Comparison of ENCODE assay signal across 1 cellular context in genomic region chr1:24927473-24927872, GRCh38.
TF ChIP-seq lines count a peak whose summit lies in the region.

No MANE protein-coding gene starts in this region.

TF ChIP-seq in GM23338, 12 proteins besides CTCF, POLR2A, EP300 and RAD21 (continued from another document):
- TF ChIP-seq REST (IDR thresholded peaks at IDR 0.05; ENCODE audit: unreplicated experiment): no peak
- TF ChIP-seq, protein P1, sequence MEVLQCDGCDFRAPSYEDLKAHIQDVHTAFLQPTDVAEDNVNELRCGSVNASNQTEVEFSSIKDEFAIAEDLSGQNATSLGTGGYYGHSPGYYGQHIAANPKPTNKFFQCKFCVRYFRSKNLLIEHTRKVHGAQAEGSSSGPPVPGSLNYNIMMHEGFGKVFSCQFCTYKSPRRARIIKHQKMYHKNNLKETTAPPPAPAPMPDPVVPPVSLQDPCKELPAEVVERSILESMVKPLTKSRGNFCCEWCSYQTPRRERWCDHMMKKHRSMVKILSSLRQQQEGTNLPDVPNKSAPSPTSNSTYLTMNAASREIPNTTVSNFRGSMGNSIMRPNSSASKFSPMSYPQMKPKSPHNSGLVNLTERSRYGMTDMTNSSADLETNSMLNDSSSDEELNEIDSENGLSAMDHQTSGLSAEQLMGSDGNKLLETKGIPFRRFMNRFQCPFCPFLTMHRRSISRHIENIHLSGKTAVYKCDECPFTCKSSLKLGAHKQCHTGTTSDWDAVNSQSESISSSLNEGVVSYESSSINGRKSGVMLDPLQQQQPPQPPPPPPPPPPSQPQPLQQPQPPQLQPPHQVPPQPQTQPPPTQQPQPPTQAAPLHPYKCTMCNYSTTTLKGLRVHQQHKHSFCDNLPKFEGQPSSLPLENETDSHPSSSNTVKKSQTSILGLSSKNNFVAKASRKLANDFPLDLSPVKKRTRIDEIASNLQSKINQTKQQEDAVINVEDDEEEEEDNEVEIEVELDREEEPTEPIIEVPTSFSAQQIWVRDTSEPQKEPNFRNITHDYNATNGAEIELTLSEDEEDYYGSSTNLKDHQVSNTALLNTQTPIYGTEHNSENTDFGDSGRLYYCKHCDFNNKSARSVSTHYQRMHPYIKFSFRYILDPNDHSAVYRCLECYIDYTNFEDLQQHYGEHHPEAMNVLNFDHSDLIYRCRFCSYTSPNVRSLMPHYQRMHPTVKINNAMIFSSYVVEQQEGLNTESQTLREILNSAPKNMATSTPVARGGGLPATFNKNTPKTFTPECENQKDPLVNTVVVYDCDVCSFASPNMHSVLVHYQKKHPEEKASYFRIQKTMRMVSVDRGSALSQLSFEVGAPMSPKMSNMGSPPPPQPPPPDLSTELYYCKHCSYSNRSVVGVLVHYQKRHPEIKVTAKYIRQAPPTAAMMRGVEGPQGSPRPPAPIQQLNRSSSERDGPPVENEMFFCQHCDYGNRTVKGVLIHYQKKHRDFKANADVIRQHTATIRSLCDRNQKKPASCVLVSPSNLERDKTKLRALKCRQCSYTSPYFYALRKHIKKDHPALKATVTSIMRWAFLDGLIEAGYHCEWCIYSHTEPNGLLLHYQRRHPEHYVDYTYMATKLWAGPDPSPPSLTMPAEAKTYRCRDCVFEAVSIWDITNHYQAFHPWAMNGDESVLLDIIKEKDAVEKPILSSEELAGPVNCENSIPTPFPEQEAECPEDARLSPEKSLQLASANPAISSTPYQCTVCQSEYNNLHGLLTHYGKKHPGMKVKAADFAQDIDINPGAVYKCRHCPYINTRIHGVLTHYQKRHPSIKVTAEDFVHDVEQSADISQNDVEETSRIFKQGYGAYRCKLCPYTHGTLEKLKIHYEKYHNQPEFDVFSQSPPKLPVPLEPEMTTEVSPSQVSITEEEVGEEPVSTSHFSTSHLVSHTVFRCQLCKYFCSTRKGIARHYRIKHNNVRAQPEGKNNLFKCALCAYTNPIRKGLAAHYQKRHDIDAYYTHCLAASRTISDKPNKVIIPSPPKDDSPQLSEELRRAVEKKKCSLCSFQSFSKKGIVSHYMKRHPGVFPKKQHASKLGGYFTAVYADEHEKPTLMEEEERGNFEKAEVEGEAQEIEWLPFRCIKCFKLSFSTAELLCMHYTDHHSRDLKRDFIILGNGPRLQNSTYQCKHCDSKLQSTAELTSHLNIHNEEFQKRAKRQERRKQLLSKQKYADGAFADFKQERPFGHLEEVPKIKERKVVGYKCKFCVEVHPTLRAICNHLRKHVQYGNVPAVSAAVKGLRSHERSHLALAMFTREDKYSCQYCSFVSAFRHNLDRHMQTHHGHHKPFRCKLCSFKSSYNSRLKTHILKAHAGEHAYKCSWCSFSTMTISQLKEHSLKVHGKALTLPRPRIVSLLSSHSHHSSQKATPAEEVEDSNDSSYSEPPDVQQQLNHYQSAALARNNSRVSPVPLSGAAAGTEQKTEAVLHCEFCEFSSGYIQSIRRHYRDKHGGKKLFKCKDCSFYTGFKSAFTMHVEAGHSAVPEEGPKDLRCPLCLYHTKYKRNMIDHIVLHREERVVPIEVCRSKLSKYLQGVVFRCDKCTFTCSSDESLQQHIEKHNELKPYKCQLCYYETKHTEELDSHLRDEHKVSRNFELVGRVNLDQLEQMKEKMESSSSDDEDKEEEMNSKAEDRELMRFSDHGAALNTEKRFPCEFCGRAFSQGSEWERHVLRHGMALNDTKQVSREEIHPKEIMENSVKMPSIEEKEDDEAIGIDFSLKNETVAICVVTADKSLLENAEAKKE (CRISPR knock-in tag; IDR thresholded peaks at IDR 0.05): no peak
- TF ChIP-seq ETS1 (IDR thresholded peaks at IDR 0.05): no peak
- no peak for TF ChIP-seq ZNF331 (CRISPR knock-in tag; IDR thresholded peaks at IDR 0.05; ENCODE audit: low read depth)
- TF ChIP-seq EZH2phosphoT487 (IDR thresholded peaks at IDR 0.05; ENCODE audit: unreplicated experiment): no peak
- no peak for TF ChIP-seq CREB1 (CRISPR knock-in tag; IDR thresholded peaks at IDR 0.05; ENCODE audit: low read depth)
- no peak for TF ChIP-seq POLR2AphosphoS5 (IDR thresholded peaks at IDR 0.05; ENCODE audit: low read depth)
